ENCODE assay signal across 8 cellular contexts in genomic region chr5:69559908-69560330, GRCh38. TPM values are rescaled to one million over a fixed set of nuclear protein-coding genes. Genes with fewer than 3 reads are reported as not detected.
A peak's percentile ranks its signal among the peaks of the same experiment; 100 is the strongest.
DNase-seq lines count a peak whose midpoint lies in the region; ATAC-seq and TF ChIP-seq lines count a peak whose summit lies in the region.
"Not testable (repeated sequence)": the region's sequence is repeated elsewhere in the genome, so short reads cannot be mapped to it uniquely, and the experiment has no call there.

Gene GTF2H2C, plus strand, starts transcription at chr5:69560191. Its CDS starts 4,942 bp downstream, at chr5:69565133.

- peak; percentile 79 for DNase-seq in CD14-positive monocyte (ENCODE audit: low spot score)
- peak; percentile 87 for DNase-seq in activated naive CD4-positive, alpha-beta T cell treated with anti-CD3 and anti-CD28 coated beads, Interleukin-2, amount 10 ng/mL, durations not matched to agents 7 days and 5 days
- peak; percentile 53 for DNase-seq in fibroblast of peridontal ligament (ENCODE audit: extremely low read depth)
- peak; percentile 54 to 66 (median 64) for DNase-seq in stimulated activated CD4-positive, alpha-beta T cell treated with anti-CD3 and anti-CD28 coated beads, TNF-alpha, amount 100 ng/mL, for 24 hours (ENCODE audit: low read depth in 3 of 3)

- H3K4me1 ChIP-seq in muscle layer of duodenum (ENCODE audit: control insufficient read depth in 1 of 2, insufficient read depth in 2 of 2, low read length in 2 of 2), result not testable (repeated sequence)

- H3K79me2 ChIP-seq in SU-DHL-6 (ENCODE audit: insufficient read depth, low read length), result not testable (repeated sequence)

- peak within 1 kb of the TSS; percentile 49 for H3K9ac ChIP-seq in SU-DHL-6 (ENCODE audit: low read length)

- H3K4me3 ChIP-seq in SU-DHL-6 (ENCODE audit: insufficient read depth, low read length, poor library complexity, severe bottlenecking), result peak within 1 kb of the TSS; percentile 44
- peak within 1 kb of the TSS; percentile 26 to 55 for H3K4me3 ChIP-seq in muscle layer of duodenum (ENCODE audit: low read depth in 1 of 2, low read length in 2 of 2)

- H3K27ac Mint-ChIP-seq in CD14-positive monocyte, result peak within 1 kb of the TSS; percentile 64 to 93 (median 75)
- peak within 1 kb of the TSS; percentile 88 for H3K27ac Mint-ChIP-seq in activated naive CD4-positive, alpha-beta T cell treated with anti-CD3 and anti-CD28 coated beads, Interleukin-2, amount 10 ng/mL, durations not matched to agents 7 days and 5 days

- not testable (repeated sequence) for H3K9me3 ChIP-seq in SU-DHL-6 (ENCODE audit: insufficient read depth, low read length); muscle layer of duodenum (ENCODE audit: control insufficient read depth in 1 of 2, low read length in 2 of 2)

- intact Hi-C loops in CD14-positive monocyte (cut with micrococcal nuclease), result not testable (repeated sequence)

- H3K36me3 ChIP-seq in SU-DHL-6 (ENCODE audit: low read length); muscle layer of duodenum (ENCODE audit: control insufficient read depth in 1 of 2, insufficient read depth in 2 of 2, low read length in 2 of 2): not testable (repeated sequence)

- peak within 1 kb of the TSS; percentile 90 for H2AFZ ChIP-seq in SU-DHL-6 (ENCODE audit: low read depth, low read length, severe bottlenecking)

- not testable (repeated sequence) for H4K20me1 ChIP-seq in SU-DHL-6 (ENCODE audit: low read depth, low read length)

- H3K9me3 Mint-ChIP-seq in CD14-positive monocyte; activated naive CD4-positive, alpha-beta T cell treated with anti-CD3 and anti-CD28 coated beads, Interleukin-2, amount 10 ng/mL, durations not matched to agents 7 days and 5 days: not testable (repeated sequence)

- not testable (repeated sequence) for H3K36me3 Mint-ChIP-seq in CD14-positive monocyte; activated naive CD4-positive, alpha-beta T cell treated with anti-CD3 and anti-CD28 coated beads, Interleukin-2, amount 10 ng/mL, durations not matched to agents 7 days and 5 days

- peak within 1 kb of the TSS; percentile 55 for H3K4me2 ChIP-seq in SU-DHL-6 (ENCODE audit: low read depth, low read length, poor library complexity, severe bottlenecking)

- peak; percentile 97 for ATAC-seq in GM19452 (IDR thresholded peaks at IDR 0.05; ENCODE audit: unreplicated experiment)
- ATAC-seq in HG03196 (IDR thresholded peaks at IDR 0.05; ENCODE audit: unreplicated experiment), result peak; percentile 99

- not testable (repeated sequence) for H3F3A ChIP-seq in SU-DHL-6 (ENCODE audit: insufficient read depth)

- H3K4me1 Mint-ChIP-seq in CD14-positive monocyte; activated naive CD4-positive, alpha-beta T cell treated with anti-CD3 and anti-CD28 coated beads, Interleukin-2, amount 10 ng/mL, durations not matched to agents 7 days and 5 days: not testable (repeated sequence)

- not testable (repeated sequence) for H3K9me2 ChIP-seq in SU-DHL-6 (replicated peaks; ENCODE audit: insufficient read depth, low read length)

- not testable (repeated sequence) for H3K27me3 Mint-ChIP-seq in CD14-positive monocyte (ENCODE audit: low read depth in 3 of 3); activated naive CD4-positive, alpha-beta T cell treated with anti-CD3 and anti-CD28 coated beads, Interleukin-2, amount 10 ng/mL, durations not matched to agents 7 days and 5 days

- CTCF ChIA-PET in activated naive CD4-positive, alpha-beta T cell treated with anti-CD3 and anti-CD28 coated beads, Interleukin-2, amount 10 ng/mL, durations not matched to agents 7 days and 5 days (lab: Charles Lee), result not testable (repeated sequence)

- not testable (repeated sequence) for H3K27ac ChIP-seq in SU-DHL-6 (ENCODE audit: low read depth, low read length); muscle layer of duodenum (ENCODE audit: low read length)

- not testable (repeated sequence) for H3K27me3 ChIP-seq in SU-DHL-6 (ENCODE audit: low read length); muscle layer of duodenum (ENCODE audit: low read depth, low read length)

- TF ChIP-seq CTCF in CD14-positive monocyte (IDR thresholded peaks at IDR 0.05); SU-DHL-6 (IDR thresholded peaks at IDR 0.05; ENCODE audit: insufficient read depth, low read length, poor library complexity, severe bottlenecking): not testable (repeated sequence)

- peak within 1 kb of the TSS; percentile 88 to 92 for H3K4me3 Mint-ChIP-seq in CD14-positive monocyte
- peak within 1 kb of the TSS; percentile 87 for H3K4me3 Mint-ChIP-seq in activated naive CD4-positive, alpha-beta T cell treated with anti-CD3 and anti-CD28 coated beads, Interleukin-2, amount 10 ng/mL, durations not matched to agents 7 days and 5 days

RNA-seq across cellular contexts. Expression of gene GTF2H2C, which starts in this region (rescaled TPM):
- polyA plus RNA-seq in CD14-positive monocyte, result 10 to 100 TPM; 11.0 to 13.5 TPM
